In genomic region chr14:29548948-29549370, GRCh38 we compare ENCODE assay signal across 9 cellular contexts.
DNase-seq lines count a peak whose midpoint lies in the region; ATAC-seq and TF ChIP-seq lines count a peak whose summit lies in the region.
"Had no signal": no experiment of that assay in that cellular context is flagged by ENCODE, and none has a peak within 500 bp of the region (broad histone marks: within the 10 kb centered on the region; RNA-seq: fewer than 3 reads in every experiment).

No MANE protein-coding gene starts in this region.

- H3K27me3 ChIP-seq in breast epithelium (no peaks in the 10 kb centered on the region), uterus (no peaks in the 10 kb centered on the region)

- no peaks in the 10 kb centered on the region for H3K4me1 ChIP-seq in breast epithelium
- no peaks in the 10 kb centered on the region for H3K4me1 ChIP-seq in uterus

- peak; percentile 68 for DNase-seq in COLO829 (ENCODE audit: low spot score)
- peak; percentile 60 for DNase-seq in NCI-H524 treated with DMSO at 0.1 percent for 48 hours (lab: John Stamatoyannopoulos, UW)
- no peak for DNase-seq in breast epithelium (ENCODE audit: low spot score in 2 of 2)
- peak; percentile 71 for DNase-seq in kidney tubule cell (ENCODE audit: low spot score)
- DNase-seq in uterus, result no peak

- TF ChIP-seq CTCF in breast epithelium (IDR thresholded peaks at IDR 0.05), result peak; percentile 22 to 53 (median 31)
- peak; percentile 47 to 72 (median 52) for TF ChIP-seq CTCF in uterus (IDR thresholded peaks at IDR 0.05)

- H3K4me3 ChIP-seq in breast epithelium (no peak overlapping the region), uterus (no peak overlapping the region)

- H3K36me3 ChIP-seq in breast epithelium, result no peaks in the 10 kb centered on the region
- no peaks in the 10 kb centered on the region for H3K36me3 ChIP-seq in uterus

- H3K9me3 ChIP-seq in breast epithelium (no peaks in the 10 kb centered on the region), uterus (no peaks in the 10 kb centered on the region)

- no peak overlapping the region for H3K27ac ChIP-seq in breast epithelium
- no peak overlapping the region for H3K27ac ChIP-seq in uterus

- intact Hi-C loops in breast epithelium (cut with DNase I; ENCODE audit: low total_unique reads) (no loop called here), uterus (cut with DNase I; ENCODE audit: low total_unique reads) (no loop called here)

- TF ChIP-seq POLR2A in breast epithelium (IDR thresholded peaks at IDR 0.05) (no peak), uterus (IDR thresholded peaks at IDR 0.05) (no peak)

- ATAC-seq in GM19397 (IDR thresholded peaks at IDR 0.05; ENCODE audit: unreplicated experiment) (peak; percentile 74), HG03571 (IDR thresholded peaks at IDR 0.05; ENCODE audit: unreplicated experiment) (peak; percentile 84), GM21825 (IDR thresholded peaks at IDR 0.05; ENCODE audit: unreplicated experiment) (no peak)
- ATAC-seq: naive thymus-derived CD4-positive, alpha-beta T cell had no signal

Comparison
In these comparisons a context has a peak if more than half of its experiments do, and no peak if none do; other contexts are left out.
1. DNase-seq: peak in COLO829 (single experiment), NCI-H524 treated with DMSO at 0.1 percent for 48 hours (single experiment) and kidney tubule cell (single experiment); none in breast epithelium (0 of 2) and uterus (0 of 2).